ENCODE assay signal across 24 cellular contexts in the genomic region with DNA sequence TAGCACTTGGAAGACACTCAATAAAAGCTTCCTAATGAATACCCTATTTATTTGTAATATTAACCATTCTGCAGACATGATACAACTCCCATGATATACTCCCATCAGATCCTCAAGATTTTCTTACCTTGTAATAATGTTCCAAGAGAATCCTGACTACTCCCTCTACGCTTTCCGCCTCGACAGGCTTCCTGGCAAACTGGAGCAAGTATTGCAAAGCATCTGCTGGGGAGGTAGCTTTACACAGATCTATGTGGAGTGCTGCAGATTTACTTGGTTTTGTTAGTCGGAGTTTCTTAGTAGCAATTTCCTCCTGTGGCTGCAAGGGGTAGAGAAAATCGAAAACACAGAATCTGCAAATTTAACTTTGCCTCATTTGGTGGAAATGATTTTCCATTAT. TPM values are rescaled to one million over a fixed set of nuclear protein-coding genes. Genes with fewer than 3 reads are reported as not detected.
"Had no signal": no experiment of that assay in that cellular context is flagged by ENCODE, and none has a peak within 500 bp of the region (broad histone marks: within the 10 kb centered on the region; RNA-seq: fewer than 3 reads in every experiment).

No MANE protein-coding gene starts in this region.

- H3K27me3 ChIP-seq: colonic mucosa, esophagus squamous epithelium, gastrocnemius medialis, heart right ventricle, left lung had no signal

- H3K4me3 ChIP-seq: colonic mucosa, esophagus squamous epithelium, gastrocnemius medialis, heart right ventricle, left lung, lower lobe of right lung, mucosa of descending colon had no signal

- H3K4me1 ChIP-seq: colonic mucosa had no signal

- ATAC-seq: effector memory CD8-positive, alpha-beta T cell; esophagus mucosa; gastrocnemius medialis; heart right ventricle; left cardiac atrium; left lung; left ventricle myocardium superior; lower lobe of right lung; mucosa of descending colon had no signal

- H3K27ac Mint-ChIP-seq: dendritic cell treated with granulocyte-macrophage colony-stimulating factor and Interleukin-4, amounts not matched to agents 40 ng/mL and 50 ng/mL, for 4 days; effector memory CD8-positive, alpha-beta T cell; endodermal cell; mesothelial cell of epicardium had no signal

- H3K9me3 Mint-ChIP-seq: dendritic cell treated with granulocyte-macrophage colony-stimulating factor and Interleukin-4, amounts not matched to agents 40 ng/mL and 50 ng/mL, for 4 days; effector memory CD8-positive, alpha-beta T cell; mesothelial cell of epicardium had no signal

- H3K27me3 Mint-ChIP-seq: dendritic cell treated with granulocyte-macrophage colony-stimulating factor and Interleukin-4, amounts not matched to agents 40 ng/mL and 50 ng/mL, for 4 days; effector memory CD8-positive, alpha-beta T cell had no signal

- DNase-seq: colonic mucosa; cortex of kidney; effector CD8-positive, alpha-beta T cell; effector memory CD8-positive, alpha-beta T cell; endodermal cell; erythroblast; esophagus squamous epithelium; foreskin fibroblast; foreskin melanocyte; gastrocnemius medialis; glutamatergic neuron; heart right ventricle; hippocampal formation; left cardiac atrium; left lung; left ventricle myocardium superior; lower lobe of right lung; mesenchymal stem cell; mucosa of descending colon had no signal

- H3K27ac ChIP-seq: colonic mucosa, epithelial cell of prostate, esophagus squamous epithelium, gastrocnemius medialis, heart right ventricle, left lung, lower lobe of right lung had no signal

- H3K4me3 Mint-ChIP-seq: dendritic cell treated with granulocyte-macrophage colony-stimulating factor and Interleukin-4, amounts not matched to agents 40 ng/mL and 50 ng/mL, for 4 days; effector memory CD8-positive, alpha-beta T cell; endodermal cell; mesothelial cell of epicardium had no signal

- H3K9me3 ChIP-seq: colonic mucosa, esophagus squamous epithelium, gastrocnemius medialis, left lung, lower lobe of right lung, mucosa of descending colon had no signal

RNA-seq across cellular contexts. Expression of a gene that starts 32.1 kb away (rescaled TPM):
- total RNA-seq: lung microvascular endothelial cell had no signal
